In the genomic region with DNA sequence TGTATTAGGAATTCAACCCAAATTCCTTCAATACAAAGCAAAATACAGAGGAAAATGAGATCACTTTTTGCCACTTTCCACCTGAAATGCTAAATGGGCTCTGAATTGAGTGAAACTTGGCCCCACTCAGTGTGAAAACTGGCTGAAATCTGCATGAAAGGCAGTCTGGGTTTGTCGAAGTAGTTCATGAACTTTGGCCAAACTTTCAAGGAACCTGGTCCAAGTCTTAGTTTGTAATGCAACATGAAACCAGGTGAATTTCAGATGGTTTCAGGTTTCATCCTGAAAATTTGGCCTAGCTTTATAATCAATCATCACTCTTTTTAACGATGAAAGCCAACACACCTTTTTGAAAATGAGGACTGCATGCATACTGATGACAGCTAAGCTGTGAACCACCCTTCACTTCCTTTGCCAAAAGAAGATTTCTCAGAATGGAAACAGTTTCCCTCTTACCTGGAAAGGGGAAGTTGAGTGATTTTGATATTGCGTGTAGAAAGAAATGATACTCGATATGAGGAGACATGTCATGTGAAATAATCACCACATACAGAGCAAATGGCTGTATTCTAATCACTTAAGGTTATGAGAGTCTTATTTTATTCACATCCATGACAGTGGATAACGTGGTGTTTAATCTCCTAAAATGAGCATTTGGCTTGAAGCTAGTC, we compare ENCODE assay signal across 17 cellular contexts.
DNase-seq lines count a peak whose midpoint lies in the region; ATAC-seq, FAIRE-seq and TF ChIP-seq lines count a peak whose summit lies in the region.
"Had no signal": no experiment of that assay in that cellular context is flagged by ENCODE, and none has a peak within 500 bp of the region (broad histone marks: within the 10 kb centered on the region; RNA-seq: fewer than 3 reads in every experiment).

No MANE protein-coding gene starts in this region.

- H3K4me3 ChIP-seq in body of pancreas, result no peak overlapping the region
- H3K4me3 ChIP-seq: sigmoid colon had no signal

- 47 to 64% methylated on average over 5 of the region's 5 CpGs for WGBS in body of pancreas, 2 donors

- peak overlapping the region; percentile 11 for H3K4me3 Mint-ChIP-seq in activated naive CD8-positive, alpha-beta T cell
- H3K4me3 Mint-ChIP-seq: neural crest cell had no signal

- intact Hi-C loops in body of pancreas (cut with DNase I), result no loop called here

- H3K27ac Mint-ChIP-seq in activated naive CD8-positive, alpha-beta T cell, result peak overlapping the region; percentile 54

- H3K9me3 Mint-ChIP-seq in activated naive CD8-positive, alpha-beta T cell (ENCODE audit: low read depth), result no peaks in the 10 kb centered on the region

- peaks cover 30% of the 10 kb centered on the region for H3K4me1 Mint-ChIP-seq in activated naive CD8-positive, alpha-beta T cell (ENCODE audit: low read depth)
- H3K4me1 Mint-ChIP-seq: neural crest cell had no signal

- H3K27me3 ChIP-seq in body of pancreas, result no peaks in the 10 kb centered on the region
- H3K27me3 ChIP-seq: sigmoid colon had no signal

- FAIRE-seq in GM12892 (lab: Jason Lieb, UNC), result peak; percentile 14

- no peaks in the 10 kb centered on the region for H3K4me1 ChIP-seq in body of pancreas
- H3K4me1 ChIP-seq: sigmoid colon had no signal

- no peaks in the 10 kb centered on the region for H3K9me3 ChIP-seq in body of pancreas
- H3K9me3 ChIP-seq: sigmoid colon had no signal

- H3K36me3 Mint-ChIP-seq in activated naive CD8-positive, alpha-beta T cell, result no peaks in the 10 kb centered on the region

- H3K27me3 Mint-ChIP-seq in activated naive CD8-positive, alpha-beta T cell, result no peaks in the 10 kb centered on the region

- no peak for TF ChIP-seq CTCF in body of pancreas (IDR thresholded peaks at IDR 0.05)

- DNase-seq in GM12892 (ENCODE audit: insufficient read length) (no peak), body of pancreas (no peak), D341Med (ENCODE audit: low spot score) (no peak)
- DNase-seq: activated CD4-positive, alpha-beta T cell treated with anti-CD3 and anti-CD28 coated beads for 1 hour; amniotic stem cell; cortex of kidney; hippocampal formation; left ventricle myocardium superior; MM.1S; sigmoid colon; substantia nigra had no signal

- ATAC-seq in GM19324 (IDR thresholded peaks at IDR 0.05; ENCODE audit: low FRiP score, unreplicated experiment) (peak; percentile 56), HG03457 (IDR thresholded peaks at IDR 0.05; ENCODE audit: unreplicated experiment) (peak; percentile 73), body of pancreas (no peak), HG03460 (IDR thresholded peaks at IDR 0.05; ENCODE audit: unreplicated experiment) (no peak), esophagus mucosa (no peak)
- ATAC-seq: left ventricle myocardium superior had no signal

- H3K27ac ChIP-seq in body of pancreas, result no peak overlapping the region
- H3K27ac ChIP-seq: sigmoid colon had no signal

- no peaks in the 10 kb centered on the region for H3K36me3 ChIP-seq in body of pancreas (replicated peaks in 1 of 2; ENCODE audit: insufficient read depth in 1 of 2, low read depth in 2 of 2)
- H3K36me3 ChIP-seq: sigmoid colon had no signal

- TF ChIP-seq POLR2A in GM12892 (IDR thresholded peaks at IDR 0.05; ENCODE audit: low read depth, low read length), result no peak
- no peak for TF ChIP-seq POLR2A in body of pancreas (IDR thresholded peaks at IDR 0.05)

Comparison
In these comparisons a context has a peak if more than half of its experiments do, and no peak if none do; other contexts are left out.
1. ATAC-seq: peak in GM19324 (single experiment) and HG03457 (single experiment); none in body of pancreas (single experiment), HG03460 (single experiment) and esophagus mucosa (single experiment).